1 cellular context compared by ENCODE assay signal in the genomic region with DNA sequence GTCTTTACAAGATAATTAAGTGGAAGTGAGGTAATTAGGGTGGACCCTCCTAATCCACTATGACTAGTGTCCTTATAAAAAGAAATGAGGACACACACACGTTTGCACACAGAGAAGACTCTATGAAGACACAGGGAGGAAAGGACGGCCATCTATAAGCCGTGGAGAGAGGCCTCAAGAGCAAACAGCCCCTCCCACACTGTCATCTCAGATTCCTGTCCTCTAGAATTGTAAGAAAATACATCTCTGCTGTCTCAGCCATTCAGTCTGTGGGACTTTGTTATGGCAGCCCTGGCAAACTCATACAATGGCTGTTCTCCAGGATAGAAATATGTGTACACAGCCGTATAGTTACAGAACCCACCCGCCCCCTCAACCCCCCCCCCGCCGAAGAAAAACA.
TF ChIP-seq lines count a peak whose summit lies in the region.

No MANE protein-coding gene starts in this region.

TF ChIP-seq in HEK293T, 16 proteins besides CTCF, POLR2A, EP300 and RAD21 (continued from another document):
- no peak for TF ChIP-seq CTBP1 (IDR thresholded peaks at IDR 0.05; ENCODE audit: borderline replicate concordance)
- TF ChIP-seq ARNT (IDR thresholded peaks at IDR 0.05): no peak
- no peak for TF ChIP-seq HDGF (IDR thresholded peaks at IDR 0.05; ENCODE audit: borderline replicate concordance)
